1 cellular context compared by ENCODE assay signal in the genomic region with DNA sequence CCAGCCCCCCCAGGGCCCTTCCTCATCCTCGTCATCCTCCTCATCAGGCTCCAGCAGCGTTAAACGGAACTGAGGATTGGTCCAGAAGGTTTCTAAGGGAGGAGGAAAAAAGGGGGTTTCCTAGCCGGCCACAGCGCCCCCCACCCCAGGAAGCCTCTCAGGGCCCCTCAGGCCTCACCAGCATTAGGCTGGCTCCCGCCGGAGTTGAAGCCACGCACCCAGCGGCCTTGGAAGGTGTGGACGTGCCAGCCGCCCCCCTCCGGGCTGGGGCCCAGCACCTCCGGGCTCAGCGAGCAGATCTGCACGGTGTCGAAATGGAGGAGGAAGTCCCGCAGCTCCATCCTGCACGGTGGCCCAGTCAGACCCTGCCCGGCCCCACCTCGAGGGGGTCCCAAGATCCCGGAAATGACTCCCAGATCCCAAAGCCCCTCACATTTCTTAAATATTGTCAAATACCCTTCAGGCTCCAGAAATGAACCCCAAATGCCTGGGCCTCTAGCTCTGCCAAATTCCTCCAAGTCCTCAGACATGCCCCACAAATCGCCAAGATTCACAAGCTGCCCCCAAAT.
TF ChIP-seq lines count a peak whose summit lies in the region.

No MANE protein-coding gene starts in this region.

TF ChIP-seq in GM23338, 12 proteins besides CTCF, POLR2A, EP300 and RAD21 (continued from another document):
- TF ChIP-seq, protein P1, sequence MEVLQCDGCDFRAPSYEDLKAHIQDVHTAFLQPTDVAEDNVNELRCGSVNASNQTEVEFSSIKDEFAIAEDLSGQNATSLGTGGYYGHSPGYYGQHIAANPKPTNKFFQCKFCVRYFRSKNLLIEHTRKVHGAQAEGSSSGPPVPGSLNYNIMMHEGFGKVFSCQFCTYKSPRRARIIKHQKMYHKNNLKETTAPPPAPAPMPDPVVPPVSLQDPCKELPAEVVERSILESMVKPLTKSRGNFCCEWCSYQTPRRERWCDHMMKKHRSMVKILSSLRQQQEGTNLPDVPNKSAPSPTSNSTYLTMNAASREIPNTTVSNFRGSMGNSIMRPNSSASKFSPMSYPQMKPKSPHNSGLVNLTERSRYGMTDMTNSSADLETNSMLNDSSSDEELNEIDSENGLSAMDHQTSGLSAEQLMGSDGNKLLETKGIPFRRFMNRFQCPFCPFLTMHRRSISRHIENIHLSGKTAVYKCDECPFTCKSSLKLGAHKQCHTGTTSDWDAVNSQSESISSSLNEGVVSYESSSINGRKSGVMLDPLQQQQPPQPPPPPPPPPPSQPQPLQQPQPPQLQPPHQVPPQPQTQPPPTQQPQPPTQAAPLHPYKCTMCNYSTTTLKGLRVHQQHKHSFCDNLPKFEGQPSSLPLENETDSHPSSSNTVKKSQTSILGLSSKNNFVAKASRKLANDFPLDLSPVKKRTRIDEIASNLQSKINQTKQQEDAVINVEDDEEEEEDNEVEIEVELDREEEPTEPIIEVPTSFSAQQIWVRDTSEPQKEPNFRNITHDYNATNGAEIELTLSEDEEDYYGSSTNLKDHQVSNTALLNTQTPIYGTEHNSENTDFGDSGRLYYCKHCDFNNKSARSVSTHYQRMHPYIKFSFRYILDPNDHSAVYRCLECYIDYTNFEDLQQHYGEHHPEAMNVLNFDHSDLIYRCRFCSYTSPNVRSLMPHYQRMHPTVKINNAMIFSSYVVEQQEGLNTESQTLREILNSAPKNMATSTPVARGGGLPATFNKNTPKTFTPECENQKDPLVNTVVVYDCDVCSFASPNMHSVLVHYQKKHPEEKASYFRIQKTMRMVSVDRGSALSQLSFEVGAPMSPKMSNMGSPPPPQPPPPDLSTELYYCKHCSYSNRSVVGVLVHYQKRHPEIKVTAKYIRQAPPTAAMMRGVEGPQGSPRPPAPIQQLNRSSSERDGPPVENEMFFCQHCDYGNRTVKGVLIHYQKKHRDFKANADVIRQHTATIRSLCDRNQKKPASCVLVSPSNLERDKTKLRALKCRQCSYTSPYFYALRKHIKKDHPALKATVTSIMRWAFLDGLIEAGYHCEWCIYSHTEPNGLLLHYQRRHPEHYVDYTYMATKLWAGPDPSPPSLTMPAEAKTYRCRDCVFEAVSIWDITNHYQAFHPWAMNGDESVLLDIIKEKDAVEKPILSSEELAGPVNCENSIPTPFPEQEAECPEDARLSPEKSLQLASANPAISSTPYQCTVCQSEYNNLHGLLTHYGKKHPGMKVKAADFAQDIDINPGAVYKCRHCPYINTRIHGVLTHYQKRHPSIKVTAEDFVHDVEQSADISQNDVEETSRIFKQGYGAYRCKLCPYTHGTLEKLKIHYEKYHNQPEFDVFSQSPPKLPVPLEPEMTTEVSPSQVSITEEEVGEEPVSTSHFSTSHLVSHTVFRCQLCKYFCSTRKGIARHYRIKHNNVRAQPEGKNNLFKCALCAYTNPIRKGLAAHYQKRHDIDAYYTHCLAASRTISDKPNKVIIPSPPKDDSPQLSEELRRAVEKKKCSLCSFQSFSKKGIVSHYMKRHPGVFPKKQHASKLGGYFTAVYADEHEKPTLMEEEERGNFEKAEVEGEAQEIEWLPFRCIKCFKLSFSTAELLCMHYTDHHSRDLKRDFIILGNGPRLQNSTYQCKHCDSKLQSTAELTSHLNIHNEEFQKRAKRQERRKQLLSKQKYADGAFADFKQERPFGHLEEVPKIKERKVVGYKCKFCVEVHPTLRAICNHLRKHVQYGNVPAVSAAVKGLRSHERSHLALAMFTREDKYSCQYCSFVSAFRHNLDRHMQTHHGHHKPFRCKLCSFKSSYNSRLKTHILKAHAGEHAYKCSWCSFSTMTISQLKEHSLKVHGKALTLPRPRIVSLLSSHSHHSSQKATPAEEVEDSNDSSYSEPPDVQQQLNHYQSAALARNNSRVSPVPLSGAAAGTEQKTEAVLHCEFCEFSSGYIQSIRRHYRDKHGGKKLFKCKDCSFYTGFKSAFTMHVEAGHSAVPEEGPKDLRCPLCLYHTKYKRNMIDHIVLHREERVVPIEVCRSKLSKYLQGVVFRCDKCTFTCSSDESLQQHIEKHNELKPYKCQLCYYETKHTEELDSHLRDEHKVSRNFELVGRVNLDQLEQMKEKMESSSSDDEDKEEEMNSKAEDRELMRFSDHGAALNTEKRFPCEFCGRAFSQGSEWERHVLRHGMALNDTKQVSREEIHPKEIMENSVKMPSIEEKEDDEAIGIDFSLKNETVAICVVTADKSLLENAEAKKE (CRISPR knock-in tag; IDR thresholded peaks at IDR 0.05): no peak
TF ChIP-seq in GM23338: peak in this region for 0.
